14 cellular contexts compared by ENCODE assay signal in genomic region chr6:135465307-135465706, GRCh38. TPM values are rescaled to one million over a fixed set of nuclear protein-coding genes. Genes with fewer than 3 reads are reported as not detected.
DNase-seq lines count a peak whose midpoint lies in the region; ATAC-seq, FAIRE-seq and TF ChIP-seq lines count a peak whose summit lies in the region.
"Had no signal": no experiment of that assay in that cellular context is flagged by ENCODE, and none has a peak within 500 bp of the region (broad histone marks: within the 10 kb centered on the region; RNA-seq: fewer than 3 reads in every experiment).

No MANE protein-coding gene starts in this region.

- DNase-seq in frontal cortex (ENCODE audit: low spot score in 2 of 2) (no peak), T-cell (no peak), H9 (no peak)
- no peak for DNase-seq in activated naive CD4-positive, alpha-beta T cell (lab: John Stamatoyannopoulos, UW)
- DNase-seq: CD4-positive, alpha-beta T cell; GM23248; NCI-H187; substantia nigra had no signal

- WGBS in H9 (ENCODE audit: extremely low coverage, insufficient read length, low lambda C conversion rate), result no CpG with 5 or more reads among the region's 1 CpG

- no peak overlapping the region for H3T11ph ChIP-seq in H9 (ENCODE audit: low read length)

- H4K8ac ChIP-seq in H9 (replicated peaks; ENCODE audit: insufficient read length, low read depth, low read length), result no peak overlapping the region

- no peak overlapping the region for H3K14ac ChIP-seq in H9 (ENCODE audit: insufficient read depth, low read length)

- no peaks in the 10 kb centered on the region for H3K4me1 ChIP-seq in H9 (ENCODE audit: insufficient read depth, low read length)

- H2BK20ac ChIP-seq in H9 (ENCODE audit: low read depth, low read length, poor library complexity, severe bottlenecking), result no peak overlapping the region

- H3K27me3 ChIP-seq in H9 (ENCODE audit: insufficient read depth, low read length), result no peaks in the 10 kb centered on the region

- no peaks in the 10 kb centered on the region for H3K79me1 ChIP-seq in H9 (ENCODE audit: insufficient read depth, low read depth, low read length, poor library complexity, severe bottlenecking)

- no peak overlapping the region for H4K91ac ChIP-seq in H9 (ENCODE audit: insufficient read length, low read depth, low read length)

- no peaks in the 10 kb centered on the region for H3K9me3 ChIP-seq in H9 (ENCODE audit: control insufficient read depth, low read depth, low read length)

- H2BK12ac ChIP-seq in H9 (ENCODE audit: insufficient read length, low read depth, low read length), result no peak overlapping the region

- no peaks in the 10 kb centered on the region for H3K79me2 ChIP-seq in H9 (ENCODE audit: insufficient read depth, low read length)

- H3K4ac ChIP-seq in H9 (ENCODE audit: low read depth, low read length), result no peak overlapping the region

- no peak overlapping the region for H3K4me2 ChIP-seq in H9 (ENCODE audit: insufficient read depth, insufficient read length, low read length)

- POLR2A ChIA-PET in T-cell (lab: Charles Lee), result no interaction called here

- H3K18ac ChIP-seq in H9 (ENCODE audit: insufficient read length, low read depth, low read length), result no peak overlapping the region

- no peak overlapping the region for H3K56ac ChIP-seq in H9 (ENCODE audit: insufficient read length, low read depth, low read length)

- H3K36me3 Mint-ChIP-seq in T-cell (peaks cover 32% of the 10 kb centered on the region), H9 (ENCODE audit: insufficient read depth in 1 of 3, low read depth in 3 of 3) (peaks cover 0 to 5% (median 0%) of the 10 kb centered on the region in 3 experiments; a peak in 2 of 7 replicates)

- H3K4me3 Mint-ChIP-seq in T-cell (no peak overlapping the region), H9 (no peak overlapping the region)
- H3K4me3 Mint-ChIP-seq: activated naive CD4-positive, alpha-beta T cell treated with anti-CD3 and anti-CD28 coated beads, Interleukin-2, amount 50 U/mL, for 24 hours; CD4-positive, alpha-beta T cell; T-helper 1 cell treated with Interleukin-12 subunit alpha and Interleukin-12 subunit beta and Interleukin-4 antibody, amounts not matched to agents 30 μg/mL and 1 μg/mL, for 36 hours had no signal

- H2AK5ac ChIP-seq in H9 (ENCODE audit: insufficient read length, low read length), result no peak overlapping the region

- no peak overlapping the region for H3K9ac ChIP-seq in H9 (ENCODE audit: extremely low read depth, insufficient read length, low read length)
- H3K9ac ChIP-seq: GM23248 had no signal

- CTCF ChIA-PET in T-cell (lab: Charles Lee), result interaction anchor here (0.6 to 0.8 kb wide), 2 partner anchors 12 to 268 kb away, joined by 3 read pairs; no protein-coding TSS in a partner anchor

- no peak overlapping the region for H3K27ac Mint-ChIP-seq in T-cell
- H3K27ac Mint-ChIP-seq in H9, result no peak overlapping the region
- H3K27ac Mint-ChIP-seq: activated naive CD4-positive, alpha-beta T cell treated with anti-CD3 and anti-CD28 coated beads, Interleukin-2, amount 50 U/mL, for 24 hours; CD4-positive, alpha-beta T cell; T-helper 1 cell treated with Interleukin-12 subunit alpha and Interleukin-12 subunit beta and Interleukin-4 antibody, amounts not matched to agents 30 μg/mL and 1 μg/mL, for 36 hours had no signal

- FAIRE-seq in frontal cortex (lab: Jason Lieb, UNC), result peak; percentile 10

- H3K27ac ChIP-seq in H9 (ENCODE audit: insufficient read length, low read depth, low read length), result no peak overlapping the region
- H3K27ac ChIP-seq: GM23248 had no signal

- no peak overlapping the region for H3K23ac ChIP-seq in H9 (ENCODE audit: insufficient read length, low read depth, low read length)

- no peak overlapping the region for H2AFZ ChIP-seq in H9 (ENCODE audit: low read length)
- H2AFZ ChIP-seq: GM23248 had no signal

- H2BK5ac ChIP-seq in H9 (ENCODE audit: insufficient read length, low read length), result no peak overlapping the region

- H4K5ac ChIP-seq in H9 (ENCODE audit: insufficient read length, low read depth, low read length), result no peak overlapping the region

- H3K9me3 Mint-ChIP-seq in T-cell (no peaks in the 10 kb centered on the region), H9 (no peaks in the 10 kb centered on the region)
- H3K9me3 Mint-ChIP-seq: activated naive CD4-positive, alpha-beta T cell treated with anti-CD3 and anti-CD28 coated beads, Interleukin-2, amount 50 U/mL, for 24 hours; CD4-positive, alpha-beta T cell; T-helper 1 cell treated with Interleukin-12 subunit alpha and Interleukin-12 subunit beta and Interleukin-4 antibody, amounts not matched to agents 30 μg/mL and 1 μg/mL, for 36 hours had no signal

- no peak overlapping the region for H2BK120ac ChIP-seq in H9 (ENCODE audit: low read depth, low read length, poor library complexity, severe bottlenecking)

- no peaks in the 10 kb centered on the region for H3K23me2 ChIP-seq in H9 (ENCODE audit: insufficient read length, low read depth, low read length, poor library complexity, severe bottlenecking)

- peak; percentile 80 for ATAC-seq in GM18909 (IDR thresholded peaks at IDR 0.05; ENCODE audit: poor library complexity, unreplicated experiment)
- peak; percentile 75 for ATAC-seq in GM21619 (IDR thresholded peaks at IDR 0.05; ENCODE audit: unreplicated experiment)
- ATAC-seq in HG03159 (IDR thresholded peaks at IDR 0.05; ENCODE audit: unreplicated experiment), result peak; percentile 84
- no peak for ATAC-seq in HG02970 (IDR thresholded peaks at IDR 0.05; ENCODE audit: low FRiP score, unreplicated experiment)
- ATAC-seq in T-cell (replicated peaks in 1 of 4), result no peak

- no peak overlapping the region for H2BK15ac ChIP-seq in H9 (ENCODE audit: low read depth, low read length)

- H3K27me3 Mint-ChIP-seq in T-cell (no peaks in the 10 kb centered on the region), H9 (ENCODE audit: low read depth) (no peaks in the 10 kb centered on the region)
- H3K27me3 Mint-ChIP-seq: activated naive CD4-positive, alpha-beta T cell treated with anti-CD3 and anti-CD28 coated beads, Interleukin-2, amount 50 U/mL, for 24 hours; CD4-positive, alpha-beta T cell had no signal

- no peaks in the 10 kb centered on the region for H4K20me1 ChIP-seq in H9 (ENCODE audit: control insufficient read depth, insufficient read depth, insufficient read length)

- no peak for TF ChIP-seq CTCF in H9 (conservative IDR thresholded peaks at IDR 0.05)

- peaks cover 0 to 7% (median 0%) of the 10 kb centered on the region in 3 donors for H3K4me1 Mint-ChIP-seq in T-cell
- H3K4me1 Mint-ChIP-seq in H9, result no peaks in the 10 kb centered on the region

RNA-seq across cellular contexts. Expression of gene AHI1, which starts 32.2 kb away (rescaled TPM):
- total RNA-seq in frontal cortex (42.8 TPM), T-cell (10 to 100 TPM in 4 of 5 donors, 1 to 10 TPM in 1; 9.6 to 27.6 (median 15.8) TPM), H9 (2021) (7.8 and 9.9 TPM in 2 replicates)

Comparison
In these comparisons a context has a peak if more than half of its experiments do, and no peak if none do; other contexts are left out.
1. ATAC-seq: peak in GM18909 (single experiment), GM21619 (single experiment) and HG03159 (single experiment); none in HG02970 (single experiment) and T-cell (0 of 4).